ENCODE assay signal across 8 cellular contexts in genomic region chr21:44299458-44300261, GRCh38. TPM values are rescaled to one million over a fixed set of nuclear protein-coding genes. Genes with fewer than 3 reads are reported as not detected.
DNase-seq lines count a peak whose midpoint lies in the region; ATAC-seq and TF ChIP-seq lines count a peak whose summit lies in the region.

PFKL (plus strand) TSS chr21:44300053; CDS start chr21:44300106, 53 bp downstream.

- peak; percentile 94 for DNase-seq in GM13976 (ENCODE audit: low spot score)
- DNase-seq in HEK293T (ENCODE audit: extremely low spot score), result peak; percentile 86
- peak; percentile 74 for DNase-seq in MV-4-11 (lab: John Stamatoyannopoulos, UW)
- DNase-seq in cerebellum (ENCODE audit: low spot score), result peak; percentile 84
- peak; percentile 75 for DNase-seq in islet precursor cell
- peak; percentile 36 to 65 for DNase-seq in stimulated activated CD4-positive, alpha-beta T cell treated with anti-CD3 and anti-CD28 coated beads, Interleukin-12 subunit alpha, Interleukin-12 subunit beta, amount 100 ng/mL, for 24 hours (ENCODE audit: low read depth in 2 of 2)
- no peak for DNase-seq in NCI-H187 treated with DMSO at 0.1 percent for 48 hours (lab: John Stamatoyannopoulos, UW)

- in situ Hi-C loops in GM13976 (cut with MboI; ENCODE audit: low sequenced_read_pairs, unreplicated experiment), result loop anchor here (25.0 kb wide), 2 partner anchors 262 to 487 kb away; no protein-coding TSS in a partner anchor

- POLR2A ChIA-PET in HEK293T (lab: Yijun Ruan, JAX), result interaction anchor here (1.0 to 1.6 kb wide), 2 partner anchors 15 to 39 kb away, joined by 3 read pairs; partner anchors contain the start of gene CFAP410

- peak; percentile 75 to 77 for ATAC-seq in activated CD4-positive, CD25-positive, alpha-beta regulatory T cell treated with anti-CD3 and anti-CD28 coated beads, Interleukin-2, amount 50 U/mL, for 24 hours

- CTCF ChIA-PET in HEK293T (lab: Yijun Ruan, JAX), result interaction anchor here (0.8 kb wide), 1 partner anchor 32 kb away, joined by 3 read pairs; no protein-coding TSS in a partner anchor

- TF ChIP-seq CTCF in GM13976 (IDR thresholded peaks at IDR 0.05; ENCODE audit: borderline replicate concordance, control extremely low read depth, extremely low read depth, insufficient read depth, missing control alignments), result no peak

TF ChIP-seq in HEK293T, 16 proteins besides CTCF, POLR2A, EP300 and RAD21:
- 0 out of 2 replicates have a peak, but pooled peaks have one; percentile 59 for TF ChIP-seq HDGF (IDR thresholded peaks at IDR 0.05; ENCODE audit: borderline replicate concordance)
- no peak for TF ChIP-seq ARNT (IDR thresholded peaks at IDR 0.05)

RNA-seq across cellular contexts. Expression of gene PFKL, which starts in this region (rescaled TPM):
- 77.6 TPM for total RNA-seq in cerebellum
